ENCODE assay signal across 26 cellular contexts in the genomic region with DNA sequence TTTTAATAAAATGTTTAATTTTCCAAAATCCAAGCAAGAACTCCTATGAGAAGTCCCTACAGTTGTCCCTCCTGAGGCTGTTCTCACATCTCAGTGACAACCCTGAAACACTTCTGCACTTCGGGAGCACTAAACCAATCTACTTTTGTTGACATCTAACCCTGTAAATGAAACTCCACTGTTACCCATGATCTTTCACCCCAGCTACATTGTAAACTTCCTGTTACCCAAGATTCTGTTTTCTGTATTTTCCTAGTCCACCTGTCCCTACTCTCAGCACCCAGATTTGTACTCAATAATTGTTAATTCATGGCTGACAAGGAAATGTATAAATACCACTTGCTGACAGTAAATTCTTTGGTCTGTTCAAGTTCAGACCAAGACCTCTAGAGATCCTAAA.
"Had no signal": no experiment of that assay in that cellular context is flagged by ENCODE, and none has a peak within 500 bp of the region (broad histone marks: within the 10 kb centered on the region; RNA-seq: fewer than 3 reads in every experiment).

No MANE protein-coding gene starts in this region.

- H3K4me3 Mint-ChIP-seq: activated CD4-positive, alpha-beta memory T cell treated with anti-CD3 and anti-CD28 coated beads, Interleukin-2, amount 10 ng/mL, durations not matched to agents 7 days and 5 days; activated CD4-positive, alpha-beta T cell treated with anti-CD3 and anti-CD28 coated beads, Interleukin-2, amount 10 ng/mL, durations not matched to agents 7 days and 5 days; activated naive CD4-positive, alpha-beta T cell treated with anti-CD3 and anti-CD28 coated beads, Interleukin-2, amount 10 ng/mL, durations not matched to agents 7 days and 5 days; activated naive CD8-positive, alpha-beta T cell treated with anti-CD3 and anti-CD28 coated beads, Interleukin-2, amount 10 ng/mL, durations not matched to agents 7 days and 5 days; activated T-cell treated with anti-CD3 and anti-CD28 coated beads, Interleukin-2, amount 50 U/mL, for 24 hours; activated T-cell treated with anti-CD3 and anti-CD28 coated beads, Interleukin-2, amount 50 U/mL, for 72 hours; central memory CD8-positive, alpha-beta T cell; dendritic cell treated with granulocyte-macrophage colony-stimulating factor and Interleukin-4, amounts not matched to agents 40 ng/mL and 50 ng/mL, for 4 days; endodermal cell had no signal

- H3K9me3 ChIP-seq: ascending aorta had no signal

- H3K36me3 Mint-ChIP-seq: activated naive CD4-positive, alpha-beta T cell treated with anti-CD3 and anti-CD28 coated beads, Interleukin-2, amount 10 ng/mL, durations not matched to agents 7 days and 5 days; activated naive CD4-positive, alpha-beta T cell treated with anti-CD3 and anti-CD28 coated beads, Interleukin-2, amount 50 U/mL, for 72 hours; activated naive CD8-positive, alpha-beta T cell treated with anti-CD3 and anti-CD28 coated beads, Interleukin-2, amount 10 ng/mL, durations not matched to agents 7 days and 5 days had no signal

- H3K4me1 Mint-ChIP-seq: activated CD4-positive, alpha-beta memory T cell treated with anti-CD3 and anti-CD28 coated beads, Interleukin-2, amount 10 ng/mL, durations not matched to agents 7 days and 5 days; activated CD4-positive, alpha-beta T cell treated with anti-CD3 and anti-CD28 coated beads, Interleukin-2, amount 10 ng/mL, durations not matched to agents 7 days and 5 days; activated naive CD4-positive, alpha-beta T cell treated with anti-CD3 and anti-CD28 coated beads, Interleukin-2, amount 10 ng/mL, durations not matched to agents 7 days and 5 days; activated naive CD8-positive, alpha-beta T cell treated with anti-CD3 and anti-CD28 coated beads, Interleukin-2, amount 10 ng/mL, durations not matched to agents 7 days and 5 days; central memory CD8-positive, alpha-beta T cell had no signal

- H3K36me3 ChIP-seq: ascending aorta, brain microvascular endothelial cell had no signal

- H3K4me1 ChIP-seq: ascending aorta had no signal

- H3K27me3 ChIP-seq: ascending aorta, brain microvascular endothelial cell, dorsolateral prefrontal cortex had no signal

- H3K9me3 Mint-ChIP-seq: activated CD4-positive, alpha-beta memory T cell treated with anti-CD3 and anti-CD28 coated beads, Interleukin-2, amount 10 ng/mL, durations not matched to agents 7 days and 5 days; activated CD4-positive, alpha-beta T cell treated with anti-CD3 and anti-CD28 coated beads, Interleukin-2, amount 10 ng/mL, durations not matched to agents 7 days and 5 days; activated naive CD4-positive, alpha-beta T cell treated with anti-CD3 and anti-CD28 coated beads, Interleukin-2, amount 10 ng/mL, durations not matched to agents 7 days and 5 days; activated naive CD4-positive, alpha-beta T cell treated with anti-CD3 and anti-CD28 coated beads, Interleukin-2, amount 50 U/mL, for 72 hours; activated naive CD8-positive, alpha-beta T cell treated with anti-CD3 and anti-CD28 coated beads, Interleukin-2, amount 10 ng/mL, durations not matched to agents 7 days and 5 days; activated T-cell treated with anti-CD3 and anti-CD28 coated beads, Interleukin-2, amount 50 U/mL, for 24 hours; activated T-cell treated with anti-CD3 and anti-CD28 coated beads, Interleukin-2, amount 50 U/mL, for 72 hours; central memory CD8-positive, alpha-beta T cell; dendritic cell treated with granulocyte-macrophage colony-stimulating factor and Interleukin-4, amounts not matched to agents 40 ng/mL and 50 ng/mL, for 4 days; endodermal cell had no signal

- DNase-seq: activated CD4-positive, alpha-beta memory T cell treated with anti-CD3 and anti-CD28 coated beads, Interleukin-2, amount 10 ng/mL, durations not matched to agents 7 days and 5 days; activated CD4-positive, alpha-beta T cell treated with anti-CD3 and anti-CD28 coated beads for 1 hour; activated CD4-positive, alpha-beta T cell treated with anti-CD3 and anti-CD28 coated beads for 4 hours; activated CD4-positive, alpha-beta T cell treated with anti-CD3 and anti-CD28 coated beads, Interleukin-2, amount 10 ng/mL, durations not matched to agents 7 days and 5 days; activated CD4-positive, alpha-beta T cell treated with anti-CD3 and anti-CD28 coated beads, Interleukin-2, amount 50 U/mL, for 4 hours; activated CD8-positive, alpha-beta memory T cell treated with anti-CD3 and anti-CD28 coated beads, Interleukin-2, amount 50 U/mL, for 48 hours; activated gamma-delta T cell; activated naive CD4-positive, alpha-beta T cell; activated naive CD4-positive, alpha-beta T cell treated with anti-CD3 and anti-CD28 coated beads, Interleukin-2, amount 10 ng/mL, durations not matched to agents 7 days and 5 days; activated naive CD8-positive, alpha-beta T cell treated with anti-CD3 and anti-CD28 coated beads, Interleukin-2, amount 10 ng/mL, durations not matched to agents 7 days and 5 days; activated T-cell treated with anti-CD3 and anti-CD28 coated beads for 4 hours; activated T-cell treated with anti-CD3 and anti-CD28 coated beads, Interleukin-2, amount 50 U/mL, for 24 hours; activated T-cell treated with anti-CD3 and anti-CD28 coated beads, Interleukin-2, amount 50 U/mL, for 72 hours; brain microvascular endothelial cell; dorsolateral prefrontal cortex; effector memory CD4-positive, alpha-beta T cell; endodermal cell; foreskin fibroblast; head of caudate nucleus; T-helper 2 cell had no signal

- ATAC-seq: activated naive CD4-positive, alpha-beta T cell treated with anti-CD3 and anti-CD28 coated beads, Interleukin-2, amount 50 U/mL, for 72 hours; activated T-cell treated with anti-CD3 and anti-CD28 coated beads, Interleukin-2, amount 50 U/mL, for 72 hours; esophagus mucosa had no signal

- H3K27ac ChIP-seq: ascending aorta, brain microvascular endothelial cell, coronary artery had no signal

- H3K27me3 Mint-ChIP-seq: activated CD4-positive, alpha-beta memory T cell treated with anti-CD3 and anti-CD28 coated beads, Interleukin-2, amount 10 ng/mL, durations not matched to agents 7 days and 5 days; activated naive CD4-positive, alpha-beta T cell treated with anti-CD3 and anti-CD28 coated beads, Interleukin-2, amount 10 ng/mL, durations not matched to agents 7 days and 5 days; dendritic cell treated with granulocyte-macrophage colony-stimulating factor and Interleukin-4, amounts not matched to agents 40 ng/mL and 50 ng/mL, for 4 days had no signal

- H3K27ac Mint-ChIP-seq: activated CD4-positive, alpha-beta memory T cell treated with anti-CD3 and anti-CD28 coated beads, Interleukin-2, amount 10 ng/mL, durations not matched to agents 7 days and 5 days; activated CD4-positive, alpha-beta T cell treated with anti-CD3 and anti-CD28 coated beads, Interleukin-2, amount 10 ng/mL, durations not matched to agents 7 days and 5 days; activated naive CD4-positive, alpha-beta T cell treated with anti-CD3 and anti-CD28 coated beads, Interleukin-2, amount 10 ng/mL, durations not matched to agents 7 days and 5 days; activated naive CD4-positive, alpha-beta T cell treated with anti-CD3 and anti-CD28 coated beads, Interleukin-2, amount 50 U/mL, for 72 hours; activated naive CD8-positive, alpha-beta T cell treated with anti-CD3 and anti-CD28 coated beads, Interleukin-2, amount 10 ng/mL, durations not matched to agents 7 days and 5 days; activated T-cell treated with anti-CD3 and anti-CD28 coated beads, Interleukin-2, amount 50 U/mL, for 24 hours; activated T-cell treated with anti-CD3 and anti-CD28 coated beads, Interleukin-2, amount 50 U/mL, for 72 hours; dendritic cell treated with granulocyte-macrophage colony-stimulating factor and Interleukin-4, amounts not matched to agents 40 ng/mL and 50 ng/mL, for 4 days; endodermal cell had no signal

- H3K4me3 ChIP-seq: ascending aorta, coronary artery, dorsolateral prefrontal cortex had no signal
